In the genomic region with DNA sequence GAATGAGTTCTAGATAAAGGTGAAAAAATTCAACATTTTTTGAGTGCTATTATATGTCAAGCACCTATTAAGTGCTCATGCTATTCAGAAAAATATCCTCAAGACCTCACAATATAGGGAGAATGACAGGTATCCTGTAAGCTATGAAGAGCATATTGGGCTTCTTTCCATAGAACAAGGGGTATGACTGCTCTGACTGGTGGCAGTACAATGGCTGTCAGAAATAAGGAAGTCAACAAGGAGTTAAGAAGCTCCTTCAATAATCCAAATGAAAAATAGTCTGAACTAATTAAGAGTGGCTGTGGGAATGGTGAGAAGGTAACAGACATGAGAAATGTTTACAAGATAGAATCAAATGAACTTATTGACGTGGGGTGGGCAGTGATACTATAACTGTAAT, we compare ENCODE assay signal across 1 cellular context.
TF ChIP-seq lines count a peak whose summit lies in the region.

No MANE protein-coding gene starts in this region.

TF ChIP-seq in GM23338, 12 proteins besides CTCF, POLR2A, EP300 and RAD21 (continued from another document):
- TF ChIP-seq, protein P1, sequence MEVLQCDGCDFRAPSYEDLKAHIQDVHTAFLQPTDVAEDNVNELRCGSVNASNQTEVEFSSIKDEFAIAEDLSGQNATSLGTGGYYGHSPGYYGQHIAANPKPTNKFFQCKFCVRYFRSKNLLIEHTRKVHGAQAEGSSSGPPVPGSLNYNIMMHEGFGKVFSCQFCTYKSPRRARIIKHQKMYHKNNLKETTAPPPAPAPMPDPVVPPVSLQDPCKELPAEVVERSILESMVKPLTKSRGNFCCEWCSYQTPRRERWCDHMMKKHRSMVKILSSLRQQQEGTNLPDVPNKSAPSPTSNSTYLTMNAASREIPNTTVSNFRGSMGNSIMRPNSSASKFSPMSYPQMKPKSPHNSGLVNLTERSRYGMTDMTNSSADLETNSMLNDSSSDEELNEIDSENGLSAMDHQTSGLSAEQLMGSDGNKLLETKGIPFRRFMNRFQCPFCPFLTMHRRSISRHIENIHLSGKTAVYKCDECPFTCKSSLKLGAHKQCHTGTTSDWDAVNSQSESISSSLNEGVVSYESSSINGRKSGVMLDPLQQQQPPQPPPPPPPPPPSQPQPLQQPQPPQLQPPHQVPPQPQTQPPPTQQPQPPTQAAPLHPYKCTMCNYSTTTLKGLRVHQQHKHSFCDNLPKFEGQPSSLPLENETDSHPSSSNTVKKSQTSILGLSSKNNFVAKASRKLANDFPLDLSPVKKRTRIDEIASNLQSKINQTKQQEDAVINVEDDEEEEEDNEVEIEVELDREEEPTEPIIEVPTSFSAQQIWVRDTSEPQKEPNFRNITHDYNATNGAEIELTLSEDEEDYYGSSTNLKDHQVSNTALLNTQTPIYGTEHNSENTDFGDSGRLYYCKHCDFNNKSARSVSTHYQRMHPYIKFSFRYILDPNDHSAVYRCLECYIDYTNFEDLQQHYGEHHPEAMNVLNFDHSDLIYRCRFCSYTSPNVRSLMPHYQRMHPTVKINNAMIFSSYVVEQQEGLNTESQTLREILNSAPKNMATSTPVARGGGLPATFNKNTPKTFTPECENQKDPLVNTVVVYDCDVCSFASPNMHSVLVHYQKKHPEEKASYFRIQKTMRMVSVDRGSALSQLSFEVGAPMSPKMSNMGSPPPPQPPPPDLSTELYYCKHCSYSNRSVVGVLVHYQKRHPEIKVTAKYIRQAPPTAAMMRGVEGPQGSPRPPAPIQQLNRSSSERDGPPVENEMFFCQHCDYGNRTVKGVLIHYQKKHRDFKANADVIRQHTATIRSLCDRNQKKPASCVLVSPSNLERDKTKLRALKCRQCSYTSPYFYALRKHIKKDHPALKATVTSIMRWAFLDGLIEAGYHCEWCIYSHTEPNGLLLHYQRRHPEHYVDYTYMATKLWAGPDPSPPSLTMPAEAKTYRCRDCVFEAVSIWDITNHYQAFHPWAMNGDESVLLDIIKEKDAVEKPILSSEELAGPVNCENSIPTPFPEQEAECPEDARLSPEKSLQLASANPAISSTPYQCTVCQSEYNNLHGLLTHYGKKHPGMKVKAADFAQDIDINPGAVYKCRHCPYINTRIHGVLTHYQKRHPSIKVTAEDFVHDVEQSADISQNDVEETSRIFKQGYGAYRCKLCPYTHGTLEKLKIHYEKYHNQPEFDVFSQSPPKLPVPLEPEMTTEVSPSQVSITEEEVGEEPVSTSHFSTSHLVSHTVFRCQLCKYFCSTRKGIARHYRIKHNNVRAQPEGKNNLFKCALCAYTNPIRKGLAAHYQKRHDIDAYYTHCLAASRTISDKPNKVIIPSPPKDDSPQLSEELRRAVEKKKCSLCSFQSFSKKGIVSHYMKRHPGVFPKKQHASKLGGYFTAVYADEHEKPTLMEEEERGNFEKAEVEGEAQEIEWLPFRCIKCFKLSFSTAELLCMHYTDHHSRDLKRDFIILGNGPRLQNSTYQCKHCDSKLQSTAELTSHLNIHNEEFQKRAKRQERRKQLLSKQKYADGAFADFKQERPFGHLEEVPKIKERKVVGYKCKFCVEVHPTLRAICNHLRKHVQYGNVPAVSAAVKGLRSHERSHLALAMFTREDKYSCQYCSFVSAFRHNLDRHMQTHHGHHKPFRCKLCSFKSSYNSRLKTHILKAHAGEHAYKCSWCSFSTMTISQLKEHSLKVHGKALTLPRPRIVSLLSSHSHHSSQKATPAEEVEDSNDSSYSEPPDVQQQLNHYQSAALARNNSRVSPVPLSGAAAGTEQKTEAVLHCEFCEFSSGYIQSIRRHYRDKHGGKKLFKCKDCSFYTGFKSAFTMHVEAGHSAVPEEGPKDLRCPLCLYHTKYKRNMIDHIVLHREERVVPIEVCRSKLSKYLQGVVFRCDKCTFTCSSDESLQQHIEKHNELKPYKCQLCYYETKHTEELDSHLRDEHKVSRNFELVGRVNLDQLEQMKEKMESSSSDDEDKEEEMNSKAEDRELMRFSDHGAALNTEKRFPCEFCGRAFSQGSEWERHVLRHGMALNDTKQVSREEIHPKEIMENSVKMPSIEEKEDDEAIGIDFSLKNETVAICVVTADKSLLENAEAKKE (CRISPR knock-in tag; IDR thresholded peaks at IDR 0.05) = no peak
- no peak for TF ChIP-seq EZH2phosphoT487 (IDR thresholded peaks at IDR 0.05; ENCODE audit: unreplicated experiment)
- TF ChIP-seq, protein P2, sequence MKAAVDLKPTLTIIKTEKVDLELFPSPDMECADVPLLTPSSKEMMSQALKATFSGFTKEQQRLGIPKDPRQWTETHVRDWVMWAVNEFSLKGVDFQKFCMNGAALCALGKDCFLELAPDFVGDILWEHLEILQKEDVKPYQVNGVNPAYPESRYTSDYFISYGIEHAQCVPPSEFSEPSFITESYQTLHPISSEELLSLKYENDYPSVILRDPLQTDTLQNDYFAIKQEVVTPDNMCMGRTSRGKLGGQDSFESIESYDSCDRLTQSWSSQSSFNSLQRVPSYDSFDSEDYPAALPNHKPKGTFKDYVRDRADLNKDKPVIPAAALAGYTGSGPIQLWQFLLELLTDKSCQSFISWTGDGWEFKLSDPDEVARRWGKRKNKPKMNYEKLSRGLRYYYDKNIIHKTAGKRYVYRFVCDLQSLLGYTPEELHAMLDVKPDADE (IDR thresholded peaks at IDR 0.05) = no peak
- TF ChIP-seq NANOG (IDR thresholded peaks at IDR 0.05; ENCODE audit: borderline replicate concordance) = no peak
- no peak for TF ChIP-seq EZH2 (IDR thresholded peaks at IDR 0.05; ENCODE audit: low read depth, unreplicated experiment)
- no peak for TF ChIP-seq JUNB (IDR thresholded peaks at IDR 0.05; ENCODE audit: unreplicated experiment)
- TF ChIP-seq, protein P3, sequence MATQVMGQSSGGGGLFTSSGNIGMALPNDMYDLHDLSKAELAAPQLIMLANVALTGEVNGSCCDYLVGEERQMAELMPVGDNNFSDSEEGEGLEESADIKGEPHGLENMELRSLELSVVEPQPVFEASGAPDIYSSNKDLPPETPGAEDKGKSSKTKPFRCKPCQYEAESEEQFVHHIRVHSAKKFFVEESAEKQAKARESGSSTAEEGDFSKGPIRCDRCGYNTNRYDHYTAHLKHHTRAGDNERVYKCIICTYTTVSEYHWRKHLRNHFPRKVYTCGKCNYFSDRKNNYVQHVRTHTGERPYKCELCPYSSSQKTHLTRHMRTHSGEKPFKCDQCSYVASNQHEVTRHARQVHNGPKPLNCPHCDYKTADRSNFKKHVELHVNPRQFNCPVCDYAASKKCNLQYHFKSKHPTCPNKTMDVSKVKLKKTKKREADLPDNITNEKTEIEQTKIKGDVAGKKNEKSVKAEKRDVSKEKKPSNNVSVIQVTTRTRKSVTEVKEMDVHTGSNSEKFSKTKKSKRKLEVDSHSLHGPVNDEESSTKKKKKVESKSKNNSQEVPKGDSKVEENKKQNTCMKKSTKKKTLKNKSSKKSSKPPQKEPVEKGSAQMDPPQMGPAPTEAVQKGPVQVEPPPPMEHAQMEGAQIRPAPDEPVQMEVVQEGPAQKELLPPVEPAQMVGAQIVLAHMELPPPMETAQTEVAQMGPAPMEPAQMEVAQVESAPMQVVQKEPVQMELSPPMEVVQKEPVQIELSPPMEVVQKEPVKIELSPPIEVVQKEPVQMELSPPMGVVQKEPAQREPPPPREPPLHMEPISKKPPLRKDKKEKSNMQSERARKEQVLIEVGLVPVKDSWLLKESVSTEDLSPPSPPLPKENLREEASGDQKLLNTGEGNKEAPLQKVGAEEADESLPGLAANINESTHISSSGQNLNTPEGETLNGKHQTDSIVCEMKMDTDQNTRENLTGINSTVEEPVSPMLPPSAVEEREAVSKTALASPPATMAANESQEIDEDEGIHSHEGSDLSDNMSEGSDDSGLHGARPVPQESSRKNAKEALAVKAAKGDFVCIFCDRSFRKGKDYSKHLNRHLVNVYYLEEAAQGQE (IDR thresholded peaks at IDR 0.05; ENCODE audit: unreplicated experiment) = no peak
- TF ChIP-seq CREB1 (CRISPR knock-in tag; IDR thresholded peaks at IDR 0.05; ENCODE audit: low read depth) = no peak
- no peak for TF ChIP-seq STAT1 (IDR thresholded peaks at IDR 0.05; ENCODE audit: unreplicated experiment)
- TF ChIP-seq ZNF331 (CRISPR knock-in tag; IDR thresholded peaks at IDR 0.05; ENCODE audit: low read depth) = no peak
TF ChIP-seq in GM23338: peak in this region for 0.
